Comparison of ENCODE assay signal across 24 cellular contexts in genomic region chr12:121989266-121989950, GRCh38. TPM values are rescaled to one million over a fixed set of nuclear protein-coding genes. Genes with fewer than 3 reads are reported as not detected.
A peak's percentile ranks its signal among the peaks of the same experiment; 100 is the strongest.
DNase-seq lines count a peak whose midpoint lies in the region; ATAC-seq, FAIRE-seq and TF ChIP-seq lines count a peak whose summit lies in the region.
"Had no signal": no experiment of that assay in that cellular context is flagged by ENCODE, and none has a peak within 500 bp of the region (broad histone marks: within the 10 kb centered on the region; RNA-seq: fewer than 3 reads in every experiment).

No MANE protein-coding gene starts in this region.

- no peak for TF ChIP-seq POLR2A in HepG2 (IDR thresholded peaks at IDR 0.05; ENCODE audit: insufficient read depth in 1 of 2, low read depth in 2 of 2, low read length in 2 of 2)

- no peak overlapping the region for H3K4me3 Mint-ChIP-seq in activated CD4-positive, alpha-beta T cell treated with anti-CD3 and anti-CD28 coated beads, Interleukin-2, amount 10 ng/mL, durations not matched to agents 24 days and 14 days
- H3K4me3 Mint-ChIP-seq: activated naive CD8-positive, alpha-beta T cell; naive B cell; stimulated activated naive CD8-positive, alpha-beta T cell treated with anti-CD3 and anti-CD28 coated beads, Interleukin-15, Interleukin-2, amounts not matched to agents 100 ng/mL and 50 ng/mL, for 24 hours; T-helper 1 cell treated with Interleukin-12 subunit alpha and Interleukin-12 subunit beta and Interleukin-4 antibody, amounts not matched to agents 30 μg/mL and 1 μg/mL, for 36 hours had no signal

- in situ Hi-C loops in HepG2 (cut with HindIII; ENCODE audit: extremely low pct_ligation_motif_present, low pct_unique_long_range_greater_than_20kb) = no loop called here

- no peak overlapping the region for H3K4me3 ChIP-seq in BLaER1 treated with 17β-estradiol and CSF1 and Interleukin-3, amounts not matched to agents 10 nM and 100 nM
- H3K4me3 ChIP-seq in Karpas-422 (ENCODE audit: low read length) (no peak overlapping the region), HepG2 (replicated peaks in 1 of 3; ENCODE audit: insufficient read depth in 1 of 3, low read depth in 2 of 3, low read length in 3 of 3) (no peak overlapping the region)
- H3K4me3 ChIP-seq: cardiac muscle cell, esophagus squamous epithelium, GM23248 had no signal

- H3K4me1 ChIP-seq in BLaER1 treated with 17β-estradiol and CSF1 and Interleukin-3, amounts not matched to agents 10 nM and 100 nM = peaks cover 26 to 52% (median 44%) of the 10 kb centered on the region in 10 experiments
- peaks cover 39% of the 10 kb centered on the region for H3K4me1 ChIP-seq in Karpas-422 (ENCODE audit: low read length)
- peaks cover 36% of the 10 kb centered on the region for H3K4me1 ChIP-seq in HepG2 (ENCODE audit: insufficient read depth, low read length)

- peak; percentile 40; the same call in 2 of the 3 replicates for ATAC-seq in HepG2
- ATAC-seq in GM21381 (IDR thresholded peaks at IDR 0.05; ENCODE audit: unreplicated experiment) = no peak
- ATAC-seq in GM21423 (IDR thresholded peaks at IDR 0.05; ENCODE audit: unreplicated experiment) = no peak
- ATAC-seq in HG03045 (IDR thresholded peaks at IDR 0.05; ENCODE audit: unreplicated experiment) = no peak
- ATAC-seq: left colon had no signal

- no peaks in the 10 kb centered on the region for H3K27me3 Mint-ChIP-seq in activated CD4-positive, alpha-beta T cell treated with anti-CD3 and anti-CD28 coated beads, Interleukin-2, amount 10 ng/mL, durations not matched to agents 24 days and 14 days
- H3K27me3 Mint-ChIP-seq: activated naive CD8-positive, alpha-beta T cell; naive B cell; stimulated activated naive CD8-positive, alpha-beta T cell treated with anti-CD3 and anti-CD28 coated beads, Interleukin-15, Interleukin-2, amounts not matched to agents 100 ng/mL and 50 ng/mL, for 24 hours had no signal

- TF ChIP-seq RAD21 in HepG2 (CRISPR knock-in tag; IDR thresholded peaks at IDR 0.05) = no peak

- POLR2A ChIA-PET in HepG2 (lab: Yijun Ruan, JAX) = no interaction called here

- intact Hi-C loops in HepG2 (cut with micrococcal nuclease; ENCODE audit: unreplicated experiment) = no loop called here
- intact Hi-C loops in activated CD4-positive, alpha-beta T cell treated with anti-CD3 and anti-CD28 coated beads, Interleukin-2, amount 10 ng/mL, durations not matched to agents 24 days and 14 days (cut with micrococcal nuclease) = no loop called here

- TF ChIP-seq EP300 in HepG2 (IDR thresholded peaks at IDR 0.05; ENCODE audit: low read depth in 2 of 2, low read length in 2 of 2) (no peak), HepG2 (CRISPR knock-in tag; IDR thresholded peaks at IDR 0.05; ENCODE audit: borderline replicate concordance) (no peak)

- DNase-seq in Karpas-422 (no peak), NCI-H748 treated with DMSO at 0.1 percent for 48 hours (lab: John Stamatoyannopoulos, UW) (peak; percentile 65), HepG2 (ENCODE audit: low spot score) (no peak)
- DNase-seq in activated CD4-positive, alpha-beta T cell treated with anti-CD3 and anti-CD28 coated beads, Interleukin-2, amount 10 ng/mL, durations not matched to agents 24 days and 14 days = no peak
- DNase-seq: activated CD4-positive, alpha-beta T cell treated with anti-CD3 and anti-CD28 coated beads for 4 hours; aorta; cortex of kidney; esophagus squamous epithelium; GM23248; KG1; left colon; naive B cell; right cardiac atrium; RPMI8226; stimulated activated CD4-positive, alpha-beta T cell treated with anti-CD3 and anti-CD28 coated beads, Interleukin-4, amount 100 ng/mL, for 4 hours had no signal

- CTCF ChIA-PET in HepG2 (lab: Yijun Ruan, JAX; ENCODE audit: low intra/inter-chr PET ratio, low total read pairs) = no interaction called here

- H3K4me1 Mint-ChIP-seq in activated CD4-positive, alpha-beta T cell treated with anti-CD3 and anti-CD28 coated beads, Interleukin-2, amount 10 ng/mL, durations not matched to agents 24 days and 14 days = peaks cover 10% of the 10 kb centered on the region

- no peaks in the 10 kb centered on the region for H3K36me3 ChIP-seq in BLaER1 treated with 17β-estradiol and CSF1 and Interleukin-3, amounts not matched to agents 10 nM and 100 nM
- H3K36me3 ChIP-seq in Karpas-422 (ENCODE audit: insufficient read depth, low read length) (no peaks in the 10 kb centered on the region), HepG2 (replicated peaks in 1 of 2; ENCODE audit: control insufficient read depth in 1 of 2, insufficient read depth in 2 of 2, low read length in 2 of 2) (no peaks in the 10 kb centered on the region)
- H3K36me3 ChIP-seq: cardiac muscle cell, esophagus squamous epithelium had no signal

- H3K27me3 ChIP-seq in BLaER1 treated with 17β-estradiol and CSF1 and Interleukin-3, amounts not matched to agents 10 nM and 100 nM = no peaks in the 10 kb centered on the region
- H3K27me3 ChIP-seq in Karpas-422 (ENCODE audit: low read length) (no peaks in the 10 kb centered on the region), HepG2 (ENCODE audit: control insufficient read depth in 1 of 2, insufficient read depth in 2 of 2, low read length in 2 of 2) (peaks cover 0 to 4% of the 10 kb centered on the region in 2 experiments; a peak in 1 of 5 replicates)
- H3K27me3 ChIP-seq: cardiac muscle cell, esophagus squamous epithelium had no signal

- H3K9me3 Mint-ChIP-seq in activated CD4-positive, alpha-beta T cell treated with anti-CD3 and anti-CD28 coated beads, Interleukin-2, amount 10 ng/mL, durations not matched to agents 24 days and 14 days = no peaks in the 10 kb centered on the region
- H3K9me3 Mint-ChIP-seq: naive B cell; stimulated activated naive CD8-positive, alpha-beta T cell treated with anti-CD3 and anti-CD28 coated beads, Interleukin-15, Interleukin-2, amounts not matched to agents 100 ng/mL and 50 ng/mL, for 24 hours; T-helper 1 cell treated with Interleukin-12 subunit alpha and Interleukin-12 subunit beta and Interleukin-4 antibody, amounts not matched to agents 30 μg/mL and 1 μg/mL, for 36 hours had no signal

- H3K36me3 Mint-ChIP-seq in activated CD4-positive, alpha-beta T cell treated with anti-CD3 and anti-CD28 coated beads, Interleukin-2, amount 10 ng/mL, durations not matched to agents 24 days and 14 days (ENCODE audit: low read depth) = no peaks in the 10 kb centered on the region
- H3K36me3 Mint-ChIP-seq: activated naive CD8-positive, alpha-beta T cell; naive B cell had no signal

- H3K9ac ChIP-seq in BLaER1 treated with 17β-estradiol and CSF1 and Interleukin-3, amounts not matched to agents 10 nM and 100 nM = no peak overlapping the region
- peak overlapping the region; percentile 50; the same call in 1 of the 2 replicates for H3K9ac ChIP-seq in Karpas-422 (ENCODE audit: low read length)
- no peak overlapping the region for H3K9ac ChIP-seq in HepG2 (ENCODE audit: insufficient read depth, low read depth, low read length)
- H3K9ac ChIP-seq: GM23248 had no signal

- no peaks in the 10 kb centered on the region for H3K9me2 ChIP-seq in Karpas-422 (replicated peaks; ENCODE audit: insufficient read depth, low read length)

- no TSS peak for BruUV-seq in HepG2 (replicated peaks; lab: Mats Ljungman, UMichigan)

- H2AFZ ChIP-seq in Karpas-422 (ENCODE audit: low read length) (0 out of 2 replicates have a peak overlapping the region, but pooled peaks have one; percentile 7), HepG2 (ENCODE audit: low read length) (no peak overlapping the region)
- H2AFZ ChIP-seq: GM23248 had no signal

- TF ChIP-seq CTCF in HepG2 (CRISPR knock-in tag; IDR thresholded peaks at IDR 0.05) = no peak

- 66% methylated on average over 11 of the region's 12 CpGs for WGBS in HepG2 (ENCODE audit: low lambda C conversion rate)

- no peaks in the 10 kb centered on the region for H3K9me3 ChIP-seq in BLaER1 treated with 17β-estradiol and CSF1 and Interleukin-3, amounts not matched to agents 10 nM and 100 nM (replicated peaks in 1 of 11)
- no peaks in the 10 kb centered on the region for H3K9me3 ChIP-seq in Karpas-422 (ENCODE audit: low read length)
- H3K9me3 ChIP-seq in HepG2 (ENCODE audit: low read length) = no peaks in the 10 kb centered on the region
- H3K9me3 ChIP-seq: esophagus squamous epithelium had no signal

- H3K27ac Mint-ChIP-seq in activated CD4-positive, alpha-beta T cell treated with anti-CD3 and anti-CD28 coated beads, Interleukin-2, amount 10 ng/mL, durations not matched to agents 24 days and 14 days = no peak overlapping the region
- H3K27ac Mint-ChIP-seq: activated naive CD8-positive, alpha-beta T cell; T-helper 1 cell treated with Interleukin-12 subunit alpha and Interleukin-12 subunit beta and Interleukin-4 antibody, amounts not matched to agents 30 μg/mL and 1 μg/mL, for 36 hours had no signal

- H3K4me2 ChIP-seq in BLaER1 treated with 17β-estradiol and CSF1 and Interleukin-3, amounts not matched to agents 10 nM and 100 nM = peak overlapping the region in 7 of 11 experiments; percentile 65 to 82 (median 79); a peak in 11 of 22 replicates
- no peak overlapping the region for H3K4me2 ChIP-seq in Karpas-422 (ENCODE audit: low read depth, low read length, poor library complexity, severe bottlenecking)
- no peak overlapping the region for H3K4me2 ChIP-seq in HepG2 (ENCODE audit: low read depth, low read length)

- H3K79me2 ChIP-seq in Karpas-422 (ENCODE audit: low read length) (no peaks in the 10 kb centered on the region), HepG2 (ENCODE audit: insufficient read depth, low read length) (no peaks in the 10 kb centered on the region)

- H3K27ac ChIP-seq in BLaER1 treated with 17β-estradiol and CSF1 and Interleukin-3, amounts not matched to agents 10 nM and 100 nM = peak overlapping the region in 5 of 11 experiments; percentile 10 to 87 (median 82); a peak in 7 of 22 replicates
- H3K27ac ChIP-seq in Karpas-422 (ENCODE audit: low read length) (peak overlapping the region; percentile 92), HepG2 (ENCODE audit: extremely low read length, insufficient read depth, low read length) (no peak overlapping the region)
- H3K27ac ChIP-seq: cardiac muscle cell, esophagus squamous epithelium, GM23248 had no signal

- no peak for FAIRE-seq in HepG2 (lab: Jason Lieb, UNC)
- FAIRE-seq: frontal cortex had no signal

- H4K20me1 ChIP-seq in BLaER1 treated with 17β-estradiol and CSF1 and Interleukin-3, amounts not matched to agents 10 nM and 100 nM = no peaks in the 10 kb centered on the region
- H4K20me1 ChIP-seq in Karpas-422 (ENCODE audit: insufficient read depth, low read depth, low read length) (no peaks in the 10 kb centered on the region), HepG2 (ENCODE audit: insufficient read depth, low read length) (no peaks in the 10 kb centered on the region)

RNA-seq across cellular contexts. Expression of gene BCL7A, which starts 32.3 kb away (rescaled TPM):
- total RNA-seq in Karpas-422 (2014; rRNA removed; shearing (Covaris generic); ENCODE audit: low replicate concordance) = 67.2 and 75.5 TPM in 2 replicates
- total RNA-seq in HepG2 (2016; rRNA removed; fragmentation: Illumina TruSeq; extraction: Trizol) = 6.2 and 6.3 TPM in 2 replicates
- 2.2 TPM in 2 replicates for total RNA-seq in HepG2 (2016; cell fraction: cytosol; rRNA removed; fragmentation: Illumina TruSeq; extraction: Trizol; ENCODE audit: low read depth)
- 6.1 and 6.8 TPM in 2 replicates for total RNA-seq in HepG2 (2016; cell fraction: insoluble cytoplasmic fraction; rRNA removed; fragmentation: Illumina TruSeq; extraction: Trizol)
- 3.4 and 3.6 TPM in 2 replicates for total RNA-seq in HepG2 (2016; cell fraction: membrane; rRNA removed; fragmentation: Illumina TruSeq; extraction: Trizol)
- 3.7 and 4.3 TPM in 2 replicates for total RNA-seq in HepG2 (2016; cell fraction: nucleus; rRNA removed; fragmentation: Illumina TruSeq; extraction: Trizol)
- 4.1 and 5.4 TPM in 2 replicates for polyA plus RNA-seq in HepG2 (2011; rRNA removed)
- 4.0 and 4.8 TPM in 2 replicates for polyA plus RNA-seq in HepG2 (2011; cell fraction: cytosol; rRNA removed)
- polyA plus RNA-seq in HepG2 (2011; cell fraction: nucleus; rRNA removed) = 6.8 and 7.1 TPM in 2 replicates
- polyA plus RNA-seq in HepG2 (2012) = 2.4 and 5.0 TPM in 2 replicates
- 0.48 and 0.57 TPM in 2 replicates for polyA plus RNA-seq in HepG2 (2016; cell fraction: cytosol; fragmentation: Illumina TruSeq; extraction: Trizol; ENCODE audit: low read depth)
- polyA plus RNA-seq in HepG2 (2016; cell fraction: insoluble cytoplasmic fraction; fragmentation: Illumina TruSeq; extraction: Trizol; ENCODE audit: low read depth) = 5.6 and 7.4 TPM in 2 replicates
- polyA plus RNA-seq in HepG2 (2016; cell fraction: membrane; fragmentation: Illumina TruSeq; extraction: Trizol; ENCODE audit: low read depth) = 1.6 and 1.7 TPM in 2 replicates
- 7.0 and 8.7 TPM in 2 replicates for polyA plus RNA-seq in HepG2 (2016; cell fraction: nucleus; fragmentation: Illumina TruSeq; extraction: Trizol; ENCODE audit: insufficient read depth, low read depth)
- 5.1 and 5.3 TPM in 2 replicates for polyA minus RNA-seq in HepG2 (2011; rRNA and poly(A)+ RNA removed; ENCODE audit: low replicate concordance)
- 2.1 and 3.2 TPM in 2 replicates for polyA minus RNA-seq in HepG2 (2011; cell fraction: cytosol; rRNA and poly(A)+ RNA removed)
- 3.6 TPM in 2 replicates for polyA minus RNA-seq in HepG2 (2011; cell fraction: nucleus; rRNA and poly(A)+ RNA removed)
- total RNA-seq in activated CD4-positive, alpha-beta T cell treated with anti-CD3 and anti-CD28 coated beads, Interleukin-2, amount 10 ng/mL, durations not matched to agents 24 days and 14 days = 9.3 and 10.7 TPM in 2 replicates

Comparison
In these comparisons a context has a peak if more than half of its experiments do, and no peak if none do; other contexts are left out.
1. H3K4me2 ChIP-seq: peak in BLaER1 treated with 17β-estradiol and CSF1 and Interleukin-3, amounts not matched to agents 10 nM and 100 nM (7 of 11); none in Karpas-422 (single experiment) and HepG2 (single experiment).